Comparison of ENCODE assay signal across 1 cellular context in genomic region chr14:100906420-100906819, GRCh38.
TF ChIP-seq lines count a peak whose summit lies in the region.

No MANE protein-coding gene starts in this region.

TF ChIP-seq in GM12878, 131 proteins besides CTCF, POLR2A, EP300 and RAD21 (continued from another document):
- TF ChIP-seq, protein P1, sequence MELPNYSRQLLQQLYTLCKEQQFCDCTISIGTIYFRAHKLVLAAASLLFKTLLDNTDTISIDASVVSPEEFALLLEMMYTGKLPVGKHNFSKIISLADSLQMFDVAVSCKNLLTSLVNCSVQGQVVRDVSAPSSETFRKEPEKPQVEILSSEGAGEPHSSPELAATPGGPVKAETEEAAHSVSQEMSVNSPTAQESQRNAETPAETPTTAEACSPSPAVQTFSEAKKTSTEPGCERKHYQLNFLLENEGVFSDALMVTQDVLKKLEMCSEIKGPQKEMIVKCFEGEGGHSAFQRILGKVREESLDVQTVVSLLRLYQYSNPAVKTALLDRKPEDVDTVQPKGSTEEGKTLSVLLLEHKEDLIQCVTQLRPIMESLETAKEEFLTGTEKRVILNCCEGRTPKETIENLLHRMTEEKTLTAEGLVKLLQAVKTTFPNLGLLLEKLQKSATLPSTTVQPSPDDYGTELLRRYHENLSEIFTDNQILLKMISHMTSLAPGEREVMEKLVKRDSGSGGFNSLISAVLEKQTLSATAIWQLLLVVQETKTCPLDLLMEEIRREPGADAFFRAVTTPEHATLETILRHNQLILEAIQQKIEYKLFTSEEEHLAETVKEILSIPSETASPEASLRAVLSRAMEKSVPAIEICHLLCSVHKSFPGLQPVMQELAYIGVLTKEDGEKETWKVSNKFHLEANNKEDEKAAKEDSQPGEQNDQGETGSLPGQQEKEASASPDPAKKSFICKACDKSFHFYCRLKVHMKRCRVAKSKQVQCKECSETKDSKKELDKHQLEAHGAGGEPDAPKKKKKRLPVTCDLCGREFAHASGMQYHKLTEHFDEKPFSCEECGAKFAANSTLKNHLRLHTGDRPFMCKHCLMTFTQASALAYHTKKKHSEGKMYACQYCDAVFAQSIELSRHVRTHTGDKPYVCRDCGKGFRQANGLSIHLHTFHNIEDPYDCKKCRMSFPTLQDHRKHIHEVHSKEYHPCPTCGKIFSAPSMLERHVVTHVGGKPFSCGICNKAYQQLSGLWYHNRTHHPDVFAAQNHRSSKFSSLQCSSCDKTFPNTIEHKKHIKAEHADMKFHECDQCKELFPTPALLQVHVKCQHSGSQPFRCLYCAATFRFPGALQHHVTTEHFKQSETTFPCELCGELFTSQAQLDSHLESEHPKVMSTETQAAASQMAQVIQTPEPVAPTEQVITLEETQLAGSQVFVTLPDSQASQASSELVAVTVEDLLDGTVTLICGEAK (IDR thresholded peaks at IDR 0.05; ENCODE audit: borderline replicate concordance), result no peak
- TF ChIP-seq, protein P2, sequence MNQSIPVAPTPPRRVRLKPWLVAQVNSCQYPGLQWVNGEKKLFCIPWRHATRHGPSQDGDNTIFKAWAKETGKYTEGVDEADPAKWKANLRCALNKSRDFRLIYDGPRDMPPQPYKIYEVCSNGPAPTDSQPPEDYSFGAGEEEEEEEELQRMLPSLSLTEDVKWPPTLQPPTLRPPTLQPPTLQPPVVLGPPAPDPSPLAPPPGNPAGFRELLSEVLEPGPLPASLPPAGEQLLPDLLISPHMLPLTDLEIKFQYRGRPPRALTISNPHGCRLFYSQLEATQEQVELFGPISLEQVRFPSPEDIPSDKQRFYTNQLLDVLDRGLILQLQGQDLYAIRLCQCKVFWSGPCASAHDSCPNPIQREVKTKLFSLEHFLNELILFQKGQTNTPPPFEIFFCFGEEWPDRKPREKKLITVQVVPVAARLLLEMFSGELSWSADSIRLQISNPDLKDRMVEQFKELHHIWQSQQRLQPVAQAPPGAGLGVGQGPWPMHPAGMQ (IDR thresholded peaks at IDR 0.05; ENCODE audit: borderline replicate concordance), result no peak
- no peak for TF ChIP-seq CHD4 (IDR thresholded peaks at IDR 0.05)
- no peak for TF ChIP-seq IKZF2 (IDR thresholded peaks at IDR 0.05)
- TF ChIP-seq CREM (IDR thresholded peaks at IDR 0.05; ENCODE audit: low read depth), result no peak
- no peak for TF ChIP-seq HDAC2 (IDR thresholded peaks at IDR 0.05)
- no peak for TF ChIP-seq GATAD2B (conservative IDR thresholded peaks at IDR 0.05; ENCODE audit: low read depth)
- TF ChIP-seq ZNF384 (IDR thresholded peaks at IDR 0.05; ENCODE audit: borderline replicate concordance, low read depth, low read length), result no peak
- no peak for TF ChIP-seq EED (IDR thresholded peaks at IDR 0.05; ENCODE audit: low read depth)
- TF ChIP-seq POLR2AphosphoS5 (IDR thresholded peaks at IDR 0.05; ENCODE audit: low read length), result no peak
- TF ChIP-seq, protein P3, sequence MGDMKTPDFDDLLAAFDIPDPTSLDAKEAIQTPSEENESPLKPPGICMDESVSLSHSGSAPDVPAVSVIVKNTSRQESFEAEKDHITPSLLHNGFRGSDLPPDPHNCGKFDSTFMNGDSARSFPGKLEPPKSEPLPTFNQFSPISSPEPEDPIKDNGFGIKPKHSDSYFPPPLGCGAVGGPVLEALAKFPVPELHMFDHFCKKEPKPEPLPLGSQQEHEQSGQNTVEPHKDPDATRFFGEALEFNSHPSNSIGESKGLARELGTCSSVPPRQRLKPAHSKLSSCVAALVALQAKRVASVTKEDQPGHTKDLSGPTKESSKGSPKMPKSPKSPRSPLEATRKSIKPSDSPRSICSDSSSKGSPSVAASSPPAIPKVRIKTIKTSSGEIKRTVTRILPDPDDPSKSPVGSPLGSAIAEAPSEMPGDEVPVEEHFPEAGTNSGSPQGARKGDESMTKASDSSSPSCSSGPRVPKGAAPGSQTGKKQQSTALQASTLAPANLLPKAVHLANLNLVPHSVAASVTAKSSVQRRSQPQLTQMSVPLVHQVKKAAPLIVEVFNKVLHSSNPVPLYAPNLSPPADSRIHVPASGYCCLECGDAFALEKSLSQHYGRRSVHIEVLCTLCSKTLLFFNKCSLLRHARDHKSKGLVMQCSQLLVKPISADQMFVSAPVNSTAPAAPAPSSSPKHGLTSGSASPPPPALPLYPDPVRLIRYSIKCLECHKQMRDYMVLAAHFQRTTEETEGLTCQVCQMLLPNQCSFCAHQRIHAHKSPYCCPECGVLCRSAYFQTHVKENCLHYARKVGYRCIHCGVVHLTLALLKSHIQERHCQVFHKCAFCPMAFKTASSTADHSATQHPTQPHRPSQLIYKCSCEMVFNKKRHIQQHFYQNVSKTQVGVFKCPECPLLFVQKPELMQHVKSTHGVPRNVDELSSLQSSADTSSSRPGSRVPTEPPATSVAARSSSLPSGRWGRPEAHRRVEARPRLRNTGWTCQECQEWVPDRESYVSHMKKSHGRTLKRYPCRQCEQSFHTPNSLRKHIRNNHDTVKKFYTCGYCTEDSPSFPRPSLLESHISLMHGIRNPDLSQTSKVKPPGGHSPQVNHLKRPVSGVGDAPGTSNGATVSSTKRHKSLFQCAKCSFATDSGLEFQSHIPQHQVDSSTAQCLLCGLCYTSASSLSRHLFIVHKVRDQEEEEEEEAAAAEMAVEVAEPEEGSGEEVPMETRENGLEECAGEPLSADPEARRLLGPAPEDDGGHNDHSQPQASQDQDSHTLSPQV (IDR thresholded peaks at IDR 0.05), result no peak
- no peak for TF ChIP-seq SMAD5 (IDR thresholded peaks at IDR 0.05; ENCODE audit: low read depth)
- no peak for TF ChIP-seq WRNIP1 (IDR thresholded peaks at IDR 0.05; ENCODE audit: borderline replicate concordance, low read depth, low read length)
- no peak for TF ChIP-seq ETV6 (conservative IDR thresholded peaks at IDR 0.05 in 1 of 2, IDR thresholded peaks at IDR 0.05 in 1 of 2; ENCODE audit: borderline replicate concordance in 1 of 2, low read depth in 1 of 2)
- TF ChIP-seq MEF2A (IDR thresholded peaks at IDR 0.05; ENCODE audit: insufficient read depth, low read depth, low read length), result no peak
